Comparison of ENCODE assay signal across 8 cellular contexts in the genomic region with DNA sequence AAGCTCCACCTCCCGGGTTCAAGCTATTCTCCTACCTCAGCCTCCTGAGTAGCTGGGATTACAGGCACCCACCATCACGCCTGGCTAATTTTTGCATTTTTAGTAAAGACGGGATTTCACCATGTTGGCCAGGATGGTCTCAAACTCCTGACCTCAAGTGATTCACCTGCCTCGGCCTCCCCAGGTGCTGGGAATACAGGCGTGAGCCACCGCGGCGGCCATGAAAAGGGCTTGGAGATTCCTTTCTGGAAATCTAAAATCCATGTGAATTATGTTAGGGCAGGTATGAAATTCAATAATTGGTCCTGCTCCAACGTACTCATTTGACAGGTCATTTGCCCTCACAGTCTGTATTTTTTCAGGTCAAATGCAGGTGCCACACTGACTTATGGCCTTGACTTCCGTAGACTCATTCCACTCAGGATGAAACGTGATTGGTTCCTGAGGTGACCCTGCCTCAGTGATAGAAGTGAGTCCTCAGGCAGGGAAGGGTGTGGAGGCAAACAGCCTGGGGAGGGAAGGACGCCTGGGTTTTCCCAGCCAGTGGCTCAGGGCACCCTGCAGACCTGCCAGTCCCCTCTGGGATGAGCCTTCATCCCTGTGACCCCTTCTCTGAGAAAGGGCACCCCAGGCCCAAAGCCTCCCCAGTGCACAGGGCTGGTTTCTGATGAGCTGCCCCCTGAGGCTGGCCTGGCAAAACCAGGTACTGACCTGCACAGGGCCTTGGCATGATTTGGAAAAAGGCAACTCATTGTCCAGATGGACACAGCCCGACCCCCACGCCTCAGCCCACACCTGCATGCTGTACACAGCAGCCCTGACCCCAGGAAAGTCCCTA. TPM values are rescaled to one million over a fixed set of nuclear protein-coding genes. Genes with fewer than 3 reads are reported as not detected.
DNase-seq lines count a peak whose midpoint lies in the region; ATAC-seq, FAIRE-seq and TF ChIP-seq lines count a peak whose summit lies in the region.

No MANE protein-coding gene starts in this region.

- ATAC-seq in HepG2 (peak; percentile 0), HG03097 (IDR thresholded peaks at IDR 0.05; ENCODE audit: low FRiP score, unreplicated experiment) (no peak), GM21360 (IDR thresholded peaks at IDR 0.05; ENCODE audit: unreplicated experiment) (no peak), HG02623 (IDR thresholded peaks at IDR 0.05; ENCODE audit: unreplicated experiment) (no peak)

- DNase-seq in GM23248, result no peak
- DNase-seq in adipocyte (ENCODE audit: low read depth), result no peak
- no peak for DNase-seq in HepG2 (ENCODE audit: low spot score)
- DNase-seq in small intestine, result peak; percentile 30
- no peak for DNase-seq in activated CD4-positive, alpha-beta T cell treated with anti-CD3 and anti-CD28 coated beads, Interleukin-2, amount 50 U/mL, for 48 hours

- intact Hi-C loops in HepG2 (cut with micrococcal nuclease; ENCODE audit: unreplicated experiment), result no loop called here

- no peak for TF ChIP-seq POLR2A in HepG2 (IDR thresholded peaks at IDR 0.05; ENCODE audit: insufficient read depth in 1 of 2, low read depth in 2 of 2, low read length in 2 of 2)

- no peak overlapping the region for H3K4me3 ChIP-seq in GM23248
- H3K4me3 ChIP-seq in adipocyte (ENCODE audit: low read length), result no peak overlapping the region
- peak overlapping the region in 2 of 3 experiments; percentile 64 to 78; a peak in 3 of 6 replicates for H3K4me3 ChIP-seq in HepG2 (replicated peaks in 1 of 3; ENCODE audit: insufficient read depth in 1 of 3, low read depth in 2 of 3, low read length in 3 of 3)
- H3K4me3 ChIP-seq in small intestine (ENCODE audit: low read depth in 1 of 2, low read length in 2 of 2), result no peak overlapping the region

- H3F3A ChIP-seq in GM23248 (ENCODE audit: insufficient read depth), result no peaks in the 10 kb centered on the region

- H3K9me2 ChIP-seq in GM23248 (ENCODE audit: insufficient read depth), result no peaks in the 10 kb centered on the region

- TF ChIP-seq EP300 in HepG2 (IDR thresholded peaks at IDR 0.05; ENCODE audit: low read depth in 2 of 2, low read length in 2 of 2) (no peak), HepG2 (CRISPR knock-in tag; IDR thresholded peaks at IDR 0.05; ENCODE audit: borderline replicate concordance) (no peak)

- H3K79me2 ChIP-seq in GM23248 (ENCODE audit: insufficient read depth) (no peaks in the 10 kb centered on the region), HepG2 (ENCODE audit: insufficient read depth, low read length) (no peaks in the 10 kb centered on the region)

- H3K27ac ChIP-seq in GM23248, result no peak overlapping the region
- H3K27ac ChIP-seq in HepG2 (ENCODE audit: extremely low read length, insufficient read depth, low read length), result no peak overlapping the region
- H3K27ac ChIP-seq in small intestine (ENCODE audit: low read depth in 1 of 2, low read length in 1 of 2), result peak overlapping the region; percentile 82 to 84

- TF ChIP-seq CTCF in HepG2 (CRISPR knock-in tag; IDR thresholded peaks at IDR 0.05), result no peak

- POLR2A ChIA-PET in HepG2 (lab: Yijun Ruan, JAX), result interaction anchor here (0.9 to 15.5 kb wide), 18 partner anchors 8 to 358 kb away, joined by 3 to 473 read pairs (median 10); a partner anchor contains a TSS

- FAIRE-seq in HepG2 (lab: Jason Lieb, UNC) (no peak), small intestine (lab: Jason Lieb, UNC) (no peak)

- CTCF ChIA-PET in HepG2 (lab: Yijun Ruan, JAX; ENCODE audit: low intra/inter-chr PET ratio, low total read pairs), result interaction anchor here (1.4 kb wide), 1 partner anchor 64 kb away, joined by 3 read pairs; a partner anchor contains a TSS

- H3K9me3 ChIP-seq in GM23248 (ENCODE audit: low read depth) (no peaks in the 10 kb centered on the region), adipocyte (ENCODE audit: control insufficient read depth, low read length) (no peaks in the 10 kb centered on the region), HepG2 (ENCODE audit: low read length) (no peaks in the 10 kb centered on the region), small intestine (ENCODE audit: control insufficient read depth, low read depth) (no peaks in the 10 kb centered on the region)

- H2AFZ ChIP-seq in GM23248, result peak overlapping the region; percentile 86; the same call in 1 of the 2 replicates
- H2AFZ ChIP-seq in HepG2 (ENCODE audit: low read length), result no peak overlapping the region

- peaks cover 11% of the 10 kb centered on the region for H3K4me1 ChIP-seq in GM23248 (ENCODE audit: insufficient read depth)
- H3K4me1 ChIP-seq in adipocyte (ENCODE audit: control insufficient read depth, insufficient read depth, low read length), result peaks cover 41% of the 10 kb centered on the region
- H3K4me1 ChIP-seq in HepG2 (ENCODE audit: insufficient read depth, low read length), result peaks cover 88% of the 10 kb centered on the region
- peaks cover 20 to 25% of the 10 kb centered on the region in 2 donors for H3K4me1 ChIP-seq in small intestine (ENCODE audit: control insufficient read depth in 2 of 2, insufficient read depth in 1 of 2, low read depth in 1 of 2, low read length in 1 of 2)

- no peaks in the 10 kb centered on the region for H3K27me3 ChIP-seq in GM23248 (replicated peaks; ENCODE audit: insufficient read depth)
- no peaks in the 10 kb centered on the region for H3K27me3 ChIP-seq in adipocyte (replicated peaks; ENCODE audit: control insufficient read depth, insufficient read depth, low read length)
- H3K27me3 ChIP-seq in HepG2 (ENCODE audit: control insufficient read depth in 1 of 2, insufficient read depth in 2 of 2, low read length in 2 of 2), result peaks cover 0 to 3% of the 10 kb centered on the region in 2 experiments; a peak in 2 of 5 replicates
- no peaks in the 10 kb centered on the region for H3K27me3 ChIP-seq in small intestine (ENCODE audit: control insufficient read depth in 2 of 2, insufficient read depth in 2 of 2, low read length in 2 of 2)

- WGBS in GM23248 (ENCODE audit: low coverage in 1 of 2, low lambda C conversion rate in 2 of 2, missing lambda C conversion rate in 2 of 2), 2 experiments, result 91% methylated on average over 14 of the region's 14 CpGs
- 47% methylated on average over 14 of the region's 14 CpGs for WGBS in HepG2 (ENCODE audit: low lambda C conversion rate)
- 71 to 79% (median 72%) methylated on average over 13 to 14 of the region's 14 CpGs for WGBS in small intestine, 3 donors

- no TSS peak for BruUV-seq in HepG2 (replicated peaks; lab: Mats Ljungman, UMichigan)

- no peak for TF ChIP-seq RAD21 in HepG2 (CRISPR knock-in tag; IDR thresholded peaks at IDR 0.05)

- H3K9ac ChIP-seq in GM23248 (no peak overlapping the region), adipocyte (ENCODE audit: low read length) (peak overlapping the region; percentile 39), HepG2 (ENCODE audit: insufficient read depth, low read depth, low read length) (peak overlapping the region; percentile 60; the same call in 1 of the 2 replicates)

- no peak overlapping the region for H3K4me2 ChIP-seq in GM23248 (ENCODE audit: unreplicated experiment)
- peak overlapping the region; percentile 95 for H3K4me2 ChIP-seq in HepG2 (ENCODE audit: low read depth, low read length)

- no peaks in the 10 kb centered on the region for H4K20me1 ChIP-seq in GM23248 (ENCODE audit: insufficient read depth)
- H4K20me1 ChIP-seq in HepG2 (ENCODE audit: insufficient read depth, low read length), result no peaks in the 10 kb centered on the region

- H3K36me3 ChIP-seq in GM23248 (ENCODE audit: low read depth), result no peaks in the 10 kb centered on the region
- no peaks in the 10 kb centered on the region for H3K36me3 ChIP-seq in adipocyte (ENCODE audit: control insufficient read depth, insufficient read depth, low read length, severe bottlenecking)
- no peaks in the 10 kb centered on the region for H3K36me3 ChIP-seq in HepG2 (replicated peaks in 1 of 2; ENCODE audit: control insufficient read depth in 1 of 2, insufficient read depth in 2 of 2, low read length in 2 of 2)
- H3K36me3 ChIP-seq in small intestine (ENCODE audit: control insufficient read depth in 2 of 2, insufficient read depth in 2 of 2, low read length in 2 of 2), result no peaks in the 10 kb centered on the region

- in situ Hi-C loops in GM23248 (cut with MboI), result no loop called here
- in situ Hi-C loops in HepG2 (cut with HindIII; ENCODE audit: extremely low pct_ligation_motif_present, low pct_unique_long_range_greater_than_20kb), result no loop called here

TF ChIP-seq in HepG2, 621 proteins besides CTCF, POLR2A, EP300 and RAD21 (continues in another document):
- TF ChIP-seq ZNF260 (CRISPR knock-in tag; IDR thresholded peaks at IDR 0.05; ENCODE audit: borderline replicate concordance, low read depth), result 0 out of 2 replicates have a peak, but pooled peaks have one; percentile 29
- no peak for TF ChIP-seq KLF12 (CRISPR knock-in tag; IDR thresholded peaks at IDR 0.05; ENCODE audit: borderline replicate concordance)

RNA-seq across cellular contexts. Expression of a gene that starts 48.7 kb away (rescaled TPM):
- 171 and 198 TPM in 2 replicates for total RNA-seq in GM23248 (2014; rRNA removed; shearing (Covaris generic))
- 225 and 227 TPM in 2 replicates for polyA plus RNA-seq in GM23248 (2016; fragmentation: Nextera tagmentation; extraction: Ambion mirVana)
- 1,109 and 1,579 TPM in 2 replicates for total RNA-seq in HepG2 (2016; rRNA removed; fragmentation: Illumina TruSeq; extraction: Trizol)
- total RNA-seq in HepG2 (2016; cell fraction: cytosol; rRNA removed; fragmentation: Illumina TruSeq; extraction: Trizol; ENCODE audit: low read depth), result 1,013 and 1,135 TPM in 2 replicates
- 1,109 and 1,642 TPM in 2 replicates for total RNA-seq in HepG2 (2016; cell fraction: insoluble cytoplasmic fraction; rRNA removed; fragmentation: Illumina TruSeq; extraction: Trizol)
- 682 and 685 TPM in 2 replicates for total RNA-seq in HepG2 (2016; cell fraction: membrane; rRNA removed; fragmentation: Illumina TruSeq; extraction: Trizol)
- 388 and 421 TPM in 2 replicates for total RNA-seq in HepG2 (2016; cell fraction: nucleus; rRNA removed; fragmentation: Illumina TruSeq; extraction: Trizol)
- polyA plus RNA-seq in HepG2 (2011; rRNA removed), result 399 and 525 TPM in 2 replicates
- 367 and 461 TPM in 2 replicates for polyA plus RNA-seq in HepG2 (2011; cell fraction: cytosol; rRNA removed)
- 108 and 120 TPM in 2 replicates for polyA plus RNA-seq in HepG2 (2011; cell fraction: nucleus; rRNA removed)
- polyA plus RNA-seq in HepG2 (2012), result 473 and 515 TPM in 2 replicates
- polyA plus RNA-seq in HepG2 (2016; cell fraction: cytosol; fragmentation: Illumina TruSeq; extraction: Trizol; ENCODE audit: low read depth), result 709 and 762 TPM in 2 replicates
- 1,270 and 1,369 TPM in 2 replicates for polyA plus RNA-seq in HepG2 (2016; cell fraction: insoluble cytoplasmic fraction; fragmentation: Illumina TruSeq; extraction: Trizol; ENCODE audit: low read depth)
- 468 and 473 TPM in 2 replicates for polyA plus RNA-seq in HepG2 (2016; cell fraction: membrane; fragmentation: Illumina TruSeq; extraction: Trizol; ENCODE audit: low read depth)
- 530 and 538 TPM in 2 replicates for polyA plus RNA-seq in HepG2 (2016; cell fraction: nucleus; fragmentation: Illumina TruSeq; extraction: Trizol; ENCODE audit: insufficient read depth, low read depth)
- 141 and 189 TPM in 2 replicates for polyA minus RNA-seq in HepG2 (2011; rRNA and poly(A)+ RNA removed; ENCODE audit: low replicate concordance)
- polyA minus RNA-seq in HepG2 (2011; cell fraction: cytosol; rRNA and poly(A)+ RNA removed), result 181 and 205 TPM in 2 replicates
- 139 and 166 TPM in 2 replicates for polyA minus RNA-seq in HepG2 (2011; cell fraction: nucleus; rRNA and poly(A)+ RNA removed)
- 100 to 1,000 TPM; 260 to 288 (median 272) TPM for polyA plus RNA-seq in small intestine

Comparison
In these comparisons a context has a peak if more than half of its experiments do, and no peak if none do; other contexts are left out.
1. H3K27ac ChIP-seq: peak in small intestine (2 of 2); none in GM23248 (single experiment) and HepG2 (single experiment).
2. H3K4me3 ChIP-seq: peak in HepG2 (2 of 3); none in GM23248 (single experiment), adipocyte (single experiment) and small intestine (0 of 2).